1 cellular context compared by ENCODE assay signal in the genomic region with DNA sequence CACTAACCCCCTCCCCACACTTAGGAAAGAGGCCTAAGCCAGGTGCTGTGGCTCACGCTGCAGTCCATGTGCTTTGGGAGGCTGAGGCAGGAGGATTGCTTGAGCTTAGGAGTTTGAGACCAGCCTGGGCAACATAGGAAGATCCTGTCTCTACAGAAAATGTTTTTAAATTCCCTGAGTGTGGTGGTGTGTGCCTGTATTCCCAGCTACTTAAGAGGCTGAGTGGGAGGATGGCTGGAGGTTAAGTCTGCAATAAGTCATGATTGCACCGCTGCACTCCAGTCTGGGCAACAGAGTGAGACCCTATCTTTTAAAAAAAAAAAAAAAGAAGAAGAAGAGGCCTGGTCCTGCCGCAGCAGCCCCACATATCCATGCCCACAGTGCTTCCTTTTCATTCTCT.
TF ChIP-seq lines count a peak whose summit lies in the region.

No MANE protein-coding gene starts in this region.

TF ChIP-seq in HEK293, 187 proteins besides CTCF, POLR2A, EP300 and RAD21:
- TF ChIP-seq ZNF121 (tag by site-specific recombination; IDR thresholded peaks at IDR 0.05): peak; percentile 60; the same call in 1 of the 2 replicates
- TF ChIP-seq ZNF19 (tag by site-specific recombination; IDR thresholded peaks at IDR 0.05; ENCODE audit: low read depth): no peak
- no peak for TF ChIP-seq ZNF266 (tag by site-specific recombination; IDR thresholded peaks at IDR 0.05; ENCODE audit: low read depth)
TF ChIP-seq in HEK293: peak in this region for 1.
